ENCODE assay signal across 8 cellular contexts in the genomic region with DNA sequence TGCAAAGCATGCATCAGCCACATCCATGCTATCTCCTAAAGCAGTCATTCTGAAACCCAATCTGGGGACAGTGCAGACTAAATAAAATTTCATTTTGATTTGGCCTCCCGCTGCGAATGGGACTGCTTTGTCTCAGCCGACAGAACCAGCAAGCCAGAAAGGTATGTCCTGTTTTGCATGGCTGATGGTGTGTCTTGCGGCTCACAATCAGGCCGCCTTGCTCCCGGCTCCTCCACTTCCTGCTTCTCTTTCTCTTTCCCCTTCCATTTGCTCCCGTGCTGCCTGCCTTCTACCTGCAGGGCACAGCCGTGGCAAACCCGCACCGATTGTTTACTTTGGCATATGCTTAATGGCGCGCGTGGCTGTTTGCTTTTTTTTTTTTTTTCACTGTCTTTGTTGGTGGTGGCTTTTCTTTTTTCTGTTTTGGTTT.
DNase-seq lines count a peak whose midpoint lies in the region; ATAC-seq and TF ChIP-seq lines count a peak whose summit lies in the region.

No MANE protein-coding gene starts in this region.

- H3K4me3 ChIP-seq in AG10803 (ENCODE audit: low read length) (peak overlapping the region; percentile 24), OCI-LY7 (ENCODE audit: low read depth, low read length, poor library complexity, severe bottlenecking) (no peak overlapping the region), iPS-15b (ENCODE audit: low read depth, low read length) (peak overlapping the region; percentile 36), subcutaneous abdominal adipose tissue (ENCODE audit: low read depth in 1 of 5, low read length in 5 of 5) (peak overlapping the region in 3 of 5 donors; percentile 32 to 60 (median 52))

- H3K4me2 ChIP-seq in OCI-LY7 (ENCODE audit: low read length) = peak overlapping the region; percentile 46; the same call in 1 of the 2 replicates

- TF ChIP-seq CTCF in AG10803 (conservative IDR thresholded peaks at IDR 0.05; ENCODE audit: low read length) (no peak), OCI-LY7 (conservative IDR thresholded peaks at IDR 0.05; ENCODE audit: low read length) (no peak), HFFc6 (IDR thresholded peaks at IDR 0.05) (no peak)

- H3K9me2 ChIP-seq in OCI-LY7 (ENCODE audit: insufficient read depth, low read length) = no peaks in the 10 kb centered on the region

- POLR2A ChIA-PET in OCI-LY7 (lab: Charles Lee) = interaction anchor here (0.6 kb wide), 1 partner anchor 27 kb away, joined by 5 read pairs; no protein-coding TSS in a partner anchor

- H3K27me3 ChIP-seq in iPS-15b (ENCODE audit: control insufficient read depth, insufficient read depth, low read length) (no peaks in the 10 kb centered on the region), subcutaneous abdominal adipose tissue (ENCODE audit: control insufficient read depth in 5 of 5, insufficient read depth in 4 of 5, low read length in 5 of 5) (peaks cover 3 to 14% (median 9%) of the 10 kb centered on the region in 5 donors)

- H3K4me1 ChIP-seq in OCI-LY7 (ENCODE audit: insufficient read depth, low read length, poor library complexity, severe bottlenecking) = no peaks in the 10 kb centered on the region
- H3K4me1 ChIP-seq in iPS-15b (ENCODE audit: control insufficient read depth, insufficient read depth, low read length) = peaks cover 9% of the 10 kb centered on the region
- H3K4me1 ChIP-seq in subcutaneous abdominal adipose tissue (ENCODE audit: control insufficient read depth in 5 of 5, insufficient read depth in 5 of 5, low read length in 5 of 5) = peaks cover 0 to 5% (median 3%) of the 10 kb centered on the region in 5 donors

- peak; percentile 87 for ATAC-seq in GM18858 (IDR thresholded peaks at IDR 0.05; ENCODE audit: unreplicated experiment)
- ATAC-seq in HG03045 (IDR thresholded peaks at IDR 0.05; ENCODE audit: unreplicated experiment) = peak; percentile 54

- intact Hi-C loops in OCI-LY7 (cut with micrococcal nuclease; ENCODE audit: unreplicated experiment) = no loop called here

- H3K9me3 ChIP-seq in OCI-LY7 (ENCODE audit: low read length) (no peaks in the 10 kb centered on the region), iPS-15b (ENCODE audit: control insufficient read depth, insufficient read depth, low read length) (no peaks in the 10 kb centered on the region), subcutaneous abdominal adipose tissue (ENCODE audit: control insufficient read depth in 5 of 5, low read length in 5 of 5) (no peaks in the 10 kb centered on the region)

- peak overlapping the region; percentile 49; the same call in 1 of the 2 replicates for H2AFZ ChIP-seq in OCI-LY7 (ENCODE audit: low read length)

- CTCF ChIA-PET in OCI-LY7 (lab: Charles Lee; ENCODE audit: unreplicated experiment) = no interaction called here

- no peaks in the 10 kb centered on the region for H3K79me2 ChIP-seq in OCI-LY7 (ENCODE audit: insufficient read depth, low read depth, low read length)

- no peaks in the 10 kb centered on the region for H3K36me3 Mint-ChIP-seq in HFFc6 (ENCODE audit: low read depth)

- no peak overlapping the region for H3K4me3 Mint-ChIP-seq in HFFc6

- no peaks in the 10 kb centered on the region for H4K20me1 ChIP-seq in OCI-LY7 (ENCODE audit: insufficient read depth, low read length)

- no peak overlapping the region for H3K27ac Mint-ChIP-seq in HFFc6

- H3K36me3 ChIP-seq in OCI-LY7 (ENCODE audit: insufficient read depth, low read length) (no peaks in the 10 kb centered on the region), iPS-15b (ENCODE audit: control insufficient read depth, insufficient read depth, low read length) (no peaks in the 10 kb centered on the region), subcutaneous abdominal adipose tissue (ENCODE audit: control insufficient read depth in 5 of 5, insufficient read depth in 5 of 5, low read length in 5 of 5) (no peaks in the 10 kb centered on the region)

- DNase-seq in AG10803 (ENCODE audit: low read depth) (no peak), OCI-LY7 (ENCODE audit: low spot score) (no peak), HFFc6 (no peak)
- DNase-seq in central memory CD4-positive, alpha-beta T cell = no peak

- H3K4me1 Mint-ChIP-seq in HFFc6 (ENCODE audit: low read depth) = no peaks in the 10 kb centered on the region

- H3K27ac ChIP-seq in OCI-LY7 (ENCODE audit: low read depth, low read length, poor library complexity, severe bottlenecking) (no peak overlapping the region), subcutaneous abdominal adipose tissue (ENCODE audit: low read depth, low read length) (no peak overlapping the region)

- no peak overlapping the region for H3K9ac ChIP-seq in iPS-15b (ENCODE audit: low read depth, low read length)
- no peak overlapping the region for H3K9ac ChIP-seq in subcutaneous abdominal adipose tissue (ENCODE audit: low read length in 5 of 5)

- peaks cover 43% of the 10 kb centered on the region for H3K9me3 Mint-ChIP-seq in HFFc6

- BruUV-seq in OCI-LY7 (replicated peaks; lab: Mats Ljungman, UMichigan) = no TSS peak

- H3K27me3 Mint-ChIP-seq in HFFc6 (ENCODE audit: insufficient read depth) = no peaks in the 10 kb centered on the region
